ENCODE assay signal across 31 cellular contexts in genomic region chr13:28854657-28855056, GRCh38. TPM values are rescaled to one million over a fixed set of nuclear protein-coding genes. Genes with fewer than 3 reads are reported as not detected.
DNase-seq lines count a peak whose midpoint lies in the region; ATAC-seq and TF ChIP-seq lines count a peak whose summit lies in the region.
"Had no signal": no experiment of that assay in that cellular context is flagged by ENCODE, and none has a peak within 500 bp of the region (broad histone marks: within the 10 kb centered on the region; RNA-seq: fewer than 3 reads in every experiment).

No MANE protein-coding gene starts in this region.

- intact Hi-C loops in A673 (cut with micrococcal nuclease; ENCODE audit: unreplicated experiment), result no loop called here

- H3K9ac ChIP-seq in OCI-LY3 (ENCODE audit: low read length), result no peak overlapping the region

- H3K9me3 ChIP-seq in A673 (ENCODE audit: low read depth, low read length, poor library complexity, severe bottlenecking) (no peaks in the 10 kb centered on the region), OCI-LY3 (ENCODE audit: insufficient read depth, low read length) (no peaks in the 10 kb centered on the region)
- H3K9me3 ChIP-seq: A549, adrenal gland, body of pancreas, heart right ventricle, pancreas, Peyer's patch had no signal

- peak overlapping the region; percentile 29; the same call in 1 of the 2 replicates for H3K4me2 ChIP-seq in OCI-LY3 (ENCODE audit: low read length)
- H3K4me2 ChIP-seq: A549 had no signal

- H4K20me1 ChIP-seq in OCI-LY3 (ENCODE audit: insufficient read depth, low read length), result no peaks in the 10 kb centered on the region

- CTCF ChIA-PET in A673 (lab: Charles Lee), result interaction anchor here (0.6 to 1.1 kb wide), 2 partner anchors 35 to 58 kb away, joined by 3 to 11 read pairs; partner anchors contain the start of gene MTUS2

- POLR2A ChIA-PET in A673 (lab: Charles Lee; ENCODE audit: low non-redundant PET), result no interaction called here

- ATAC-seq in omental fat pad (ENCODE audit: low FRiP score), result no peak
- ATAC-seq: A549; activated CD4-positive, alpha-beta T cell treated with anti-CD3 and anti-CD28 coated beads for 36 hours; activated CD8-positive, alpha-beta T cell treated with anti-CD3 and anti-CD28 coated beads for 36 hours; activated T-helper 17 cell treated with anti-CD3 and anti-CD28 coated beads, Interleukin-2, amount 50 U/mL, for 72 hours; body of pancreas; heart right ventricle; stimulated activated naive CD8-positive, alpha-beta T cell treated with anti-CD3 and anti-CD28 coated beads, Interleukin-15, Interleukin-2, amounts not matched to agents 100 U/mL and 50 U/mL, for 24 hours had no signal

- H3K79me2 ChIP-seq in OCI-LY3 (ENCODE audit: low read length), result no peaks in the 10 kb centered on the region

- H3K4me1 ChIP-seq in A673 (ENCODE audit: insufficient read depth, low read length, poor library complexity, severe bottlenecking) (no peaks in the 10 kb centered on the region), OCI-LY3 (ENCODE audit: low read length) (peaks cover 7% of the 10 kb centered on the region)
- H3K4me1 ChIP-seq: A549, adrenal gland, body of pancreas, pancreas, Peyer's patch had no signal

- H3K4me3 ChIP-seq in A673 (ENCODE audit: low read depth, low read length, poor library complexity, severe bottlenecking), result no peak overlapping the region
- no peak overlapping the region for H3K4me3 ChIP-seq in H7 (ENCODE audit: insufficient read depth, low read depth, low read length)
- H3K4me3 ChIP-seq in OCI-LY3 (ENCODE audit: low read length), result peak overlapping the region; percentile 28; the same call in 1 of the 2 replicates
- H3K4me3 ChIP-seq: A549, adrenal gland, body of pancreas, heart right ventricle, pancreas, Peyer's patch had no signal

- no peak overlapping the region for H3K27ac ChIP-seq in A673 (ENCODE audit: low read depth, low read length, poor library complexity, severe bottlenecking)
- H3K27ac ChIP-seq in OCI-LY3 (ENCODE audit: low read length), result no peak overlapping the region
- H3K27ac ChIP-seq: A549, adrenal gland, body of pancreas, heart right ventricle, pancreas, Peyer's patch had no signal

- no TSS peak for BruUV-seq in A673 (replicated peaks; lab: Mats Ljungman, UMichigan)

- DNase-seq in A673 (ENCODE audit: low spot score), result peak; percentile 43
- peak; percentile 53 for DNase-seq in H7
- peak; percentile 50 for DNase-seq in iPS-NIHi11 (ENCODE audit: low spot score)
- DNase-seq in NCI-H526 (lab: John Stamatoyannopoulos, UW), result no peak
- no peak for DNase-seq in COLO829 (ENCODE audit: low spot score)
- no peak for DNase-seq in omental fat pad (ENCODE audit: low spot score)
- no peak for DNase-seq in activated T-cell treated with anti-CD3 and anti-CD28 coated beads, Interleukin-2, amount 50 U/mL, for 1 hour
- DNase-seq: activated CD4-positive, alpha-beta T cell treated with anti-CD3 and anti-CD28 coated beads for 36 hours; activated CD8-positive, alpha-beta memory T cell treated with anti-CD3 and anti-CD28 coated beads, Interleukin-2, amount 50 U/mL, for 48 hours; activated CD8-positive, alpha-beta T cell treated with anti-CD3 and anti-CD28 coated beads for 36 hours; activated naive CD4-positive, alpha-beta T cell treated with anti-CD3 and anti-CD28 coated beads, Interleukin-2, amount 10 ng/mL, durations not matched to agents 7 days and 5 days; adrenal gland; CD4-positive, alpha-beta T cell; dermis blood vessel endothelial cell; heart right ventricle; KBM-7; NCI-H1417; NCI-H2029; NCI-H2227 treated with DMSO at 0.1 percent for 48 hours; NCI-H69; pancreas; Peyer's patch; SIG-M5; stimulated activated naive CD8-positive, alpha-beta T cell treated with anti-CD3 and anti-CD28 coated beads, Interleukin-15, Interleukin-2, amounts not matched to agents 100 U/mL and 50 U/mL, for 24 hours; SW 1271; T-helper 9 cell had no signal

- H3K36me3 ChIP-seq in A673 (ENCODE audit: insufficient read depth, low read length, poor library complexity, severe bottlenecking) (no peaks in the 10 kb centered on the region), H7 (replicated peaks; ENCODE audit: control insufficient read depth, insufficient read depth, low read length) (no peaks in the 10 kb centered on the region), OCI-LY3 (replicated peaks; ENCODE audit: low read depth, low read length) (no peaks in the 10 kb centered on the region)
- H3K36me3 ChIP-seq: adrenal gland, heart right ventricle, pancreas, Peyer's patch had no signal

- no peak overlapping the region; the same call in 1 of the 2 replicates for H2AFZ ChIP-seq in OCI-LY3 (ENCODE audit: low read depth, low read length)

- H3K27me3 ChIP-seq in A673 (replicated peaks; ENCODE audit: insufficient read depth, low read depth, low read length, poor library complexity) (peaks cover 19% of the 10 kb centered on the region), H7 (ENCODE audit: control insufficient read depth, insufficient read depth, low read length) (no peaks in the 10 kb centered on the region), OCI-LY3 (ENCODE audit: low read depth, low read length) (peaks cover 6% of the 10 kb centered on the region; the same call in 1 of the 2 replicates)
- H3K27me3 ChIP-seq: body of pancreas, heart right ventricle, Peyer's patch had no signal

- TF ChIP-seq CTCF in A673 (conservative IDR thresholded peaks at IDR 0.05; ENCODE audit: low read depth, low read length) (no peak), OCI-LY3 (IDR thresholded peaks at IDR 0.05; ENCODE audit: low read depth, low read length) (no peak), omental fat pad (IDR thresholded peaks at IDR 0.05) (no peak)

RNA-seq across cellular contexts. Expression of gene MTUS2, which starts 34.5 kb away (rescaled TPM):
- total RNA-seq in A673 (2021) (0.11 and 0.44 TPM in 2 replicates), omental fat pad (1 to 10 TPM in 1 of 4 donors, under 1 TPM in 2, not detected in 1; 0.44 to 1.1 (median 0.48) TPM)
- 0.04 and 0.17 TPM in 2 replicates for total RNA-seq in H7 (2014; rRNA removed; shearing (Covaris generic))
- total RNA-seq: activated CD8-positive, alpha-beta T cell treated with anti-CD3 and anti-CD28 coated beads for 36 hours; dermis blood vessel endothelial cell; lung microvascular endothelial cell had no signal

Comparison
In these comparisons a context has a peak if more than half of its experiments do, and no peak if none do; other contexts are left out.
1. DNase-seq: peak in A673 (single experiment), H7 (single experiment) and iPS-NIHi11 (single experiment); none in NCI-H526 (0 of 2), COLO829 (single experiment), omental fat pad (single experiment) and activated T-cell treated with anti-CD3 and anti-CD28 coated beads, Interleukin-2, amount 50 U/mL, for 1 hour (single experiment).